ENCODE assay signal across 1 cellular context in the genomic region with DNA sequence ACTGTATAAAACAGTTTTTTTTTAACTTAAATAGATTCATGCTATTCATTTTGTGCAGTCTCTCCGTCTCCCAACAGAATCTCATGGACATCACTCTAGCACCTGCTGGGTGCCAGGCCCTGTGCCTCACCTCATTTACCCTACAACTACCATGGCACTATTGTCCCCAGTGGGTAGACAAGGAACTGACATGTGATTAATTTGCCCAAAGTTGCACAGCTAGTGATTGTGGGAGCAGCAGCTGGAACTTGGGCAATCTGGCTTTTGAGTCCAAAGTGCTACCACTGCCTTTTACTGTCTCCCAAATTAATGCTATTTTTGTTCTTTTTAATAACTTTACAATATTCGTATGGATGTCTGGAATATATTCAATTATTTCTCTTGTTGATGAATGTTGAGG.
TF ChIP-seq lines count a peak whose summit lies in the region.

No MANE protein-coding gene starts in this region.

TF ChIP-seq in HCT116, 20 proteins besides CTCF, POLR2A, EP300 and RAD21 (continued from another document):
- no peak for TF ChIP-seq POLR2AphosphoS5 (IDR thresholded peaks at IDR 0.05; ENCODE audit: low read depth, low read length)
- no peak for TF ChIP-seq EGR1 (IDR thresholded peaks at IDR 0.05; ENCODE audit: low read depth)
- TF ChIP-seq ELF1 (IDR thresholded peaks at IDR 0.05; ENCODE audit: borderline replicate concordance, low read depth), result no peak
- TF ChIP-seq SRF (IDR thresholded peaks at IDR 0.05; ENCODE audit: low read depth), result no peak
- TF ChIP-seq, protein P1, sequence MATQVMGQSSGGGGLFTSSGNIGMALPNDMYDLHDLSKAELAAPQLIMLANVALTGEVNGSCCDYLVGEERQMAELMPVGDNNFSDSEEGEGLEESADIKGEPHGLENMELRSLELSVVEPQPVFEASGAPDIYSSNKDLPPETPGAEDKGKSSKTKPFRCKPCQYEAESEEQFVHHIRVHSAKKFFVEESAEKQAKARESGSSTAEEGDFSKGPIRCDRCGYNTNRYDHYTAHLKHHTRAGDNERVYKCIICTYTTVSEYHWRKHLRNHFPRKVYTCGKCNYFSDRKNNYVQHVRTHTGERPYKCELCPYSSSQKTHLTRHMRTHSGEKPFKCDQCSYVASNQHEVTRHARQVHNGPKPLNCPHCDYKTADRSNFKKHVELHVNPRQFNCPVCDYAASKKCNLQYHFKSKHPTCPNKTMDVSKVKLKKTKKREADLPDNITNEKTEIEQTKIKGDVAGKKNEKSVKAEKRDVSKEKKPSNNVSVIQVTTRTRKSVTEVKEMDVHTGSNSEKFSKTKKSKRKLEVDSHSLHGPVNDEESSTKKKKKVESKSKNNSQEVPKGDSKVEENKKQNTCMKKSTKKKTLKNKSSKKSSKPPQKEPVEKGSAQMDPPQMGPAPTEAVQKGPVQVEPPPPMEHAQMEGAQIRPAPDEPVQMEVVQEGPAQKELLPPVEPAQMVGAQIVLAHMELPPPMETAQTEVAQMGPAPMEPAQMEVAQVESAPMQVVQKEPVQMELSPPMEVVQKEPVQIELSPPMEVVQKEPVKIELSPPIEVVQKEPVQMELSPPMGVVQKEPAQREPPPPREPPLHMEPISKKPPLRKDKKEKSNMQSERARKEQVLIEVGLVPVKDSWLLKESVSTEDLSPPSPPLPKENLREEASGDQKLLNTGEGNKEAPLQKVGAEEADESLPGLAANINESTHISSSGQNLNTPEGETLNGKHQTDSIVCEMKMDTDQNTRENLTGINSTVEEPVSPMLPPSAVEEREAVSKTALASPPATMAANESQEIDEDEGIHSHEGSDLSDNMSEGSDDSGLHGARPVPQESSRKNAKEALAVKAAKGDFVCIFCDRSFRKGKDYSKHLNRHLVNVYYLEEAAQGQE (IDR thresholded peaks at IDR 0.05; ENCODE audit: low read depth), result no peak
- no peak for TF ChIP-seq CBX3 (IDR thresholded peaks at IDR 0.05; ENCODE audit: low read depth)
- no peak for TF ChIP-seq MAX (IDR thresholded peaks at IDR 0.05)
- TF ChIP-seq ZFX (IDR thresholded peaks at IDR 0.05), result no peak
